1 cellular context compared by ENCODE assay signal in genomic region chr16:4116328-4117249, GRCh38.
TF ChIP-seq lines count a peak whose summit lies in the region.

TSS of gene ADCY9 (minus strand) at chr16:4116442. CDS start at chr16:4115442, 1,000 bp downstream.

TF ChIP-seq in HepG2, 621 proteins besides CTCF, POLR2A, EP300 and RAD21 (continued from another document and continues in another):
- TF ChIP-seq HMGXB3 (CRISPR knock-in tag; IDR thresholded peaks at IDR 0.05; ENCODE audit: borderline replicate concordance) (no peak), EHMT2 (IDR thresholded peaks at IDR 0.05; ENCODE audit: borderline replicate concordance, low read depth, low read length) (no peak), ZNF362 (CRISPR knock-in tag; IDR thresholded peaks at IDR 0.05; ENCODE audit: borderline replicate concordance) (no peak), ZNF670 (CRISPR knock-in tag; IDR thresholded peaks at IDR 0.05; ENCODE audit: borderline replicate concordance) (no peak), ZNF614 (CRISPR knock-in tag; IDR thresholded peaks at IDR 0.05; ENCODE audit: borderline replicate concordance) (no peak), ZFP90 (CRISPR knock-in tag; IDR thresholded peaks at IDR 0.05; ENCODE audit: borderline replicate concordance) (peak; percentile 46; the same call in 1 of the 2 replicates), JDP2 (CRISPR knock-in tag; IDR thresholded peaks at IDR 0.05; ENCODE audit: borderline replicate concordance) (no peak), ZNF143 (CRISPR knock-in tag; IDR thresholded peaks at IDR 0.05) (no peak), ZFP91 (CRISPR knock-in tag; IDR thresholded peaks at IDR 0.05; ENCODE audit: borderline replicate concordance) (peak; percentile 36; the same call in 1 of the 2 replicates), KDM5B (CRISPR knock-in tag; IDR thresholded peaks at IDR 0.05; ENCODE audit: borderline replicate concordance) (peak; percentile 60; the same call in 1 of the 2 replicates), E2F5 (CRISPR knock-in tag; conservative IDR thresholded peaks at IDR 0.05) (no peak), LRRFIP1 (CRISPR knock-in tag; conservative IDR thresholded peaks at IDR 0.05) (no peak), ZNF562 (CRISPR knock-in tag; IDR thresholded peaks at IDR 0.05; ENCODE audit: borderline replicate concordance) (no peak), ATAD3A (CRISPR knock-in tag; IDR thresholded peaks at IDR 0.05) (no peak), POLR2AphosphoS2 (IDR thresholded peaks at IDR 0.05; ENCODE audit: low read depth, low read length) (no peak), KDM5A (IDR thresholded peaks at IDR 0.05; ENCODE audit: borderline replicate concordance, low read length) (no peak), SNRNP70 (IDR thresholded peaks at IDR 0.05; ENCODE audit: low read depth, low read length) (no peak), FOXK1 (CRISPR knock-in tag; IDR thresholded peaks at IDR 0.05; ENCODE audit: borderline replicate concordance, low read depth) (no peak), IKZF5 (CRISPR knock-in tag; IDR thresholded peaks at IDR 0.05) (peak; percentile 40; the same call in 1 of the 2 replicates), HMG20A (CRISPR knock-in tag; IDR thresholded peaks at IDR 0.05; ENCODE audit: borderline replicate concordance) (no peak), ZNF589 (CRISPR knock-in tag; conservative IDR thresholded peaks at IDR 0.05) (no peak), NR2F1 (CRISPR knock-in tag; IDR thresholded peaks at IDR 0.05) (no peak), MLXIP (CRISPR knock-in tag; IDR thresholded peaks at IDR 0.05; ENCODE audit: borderline replicate concordance) (no peak), ZNF777 (CRISPR knock-in tag; IDR thresholded peaks at IDR 0.05) (no peak; the same call in none of the 2 replicates), SRF (IDR thresholded peaks at IDR 0.05; ENCODE audit: low read depth, low read length) (no peak), ATF5 (CRISPR knock-in tag; IDR thresholded peaks at IDR 0.05; ENCODE audit: low read depth) (no peak), PHB2 (IDR thresholded peaks at IDR 0.05; ENCODE audit: partially characterized antibody) (no peak), ELF3 (CRISPR knock-in tag; IDR thresholded peaks at IDR 0.05) (no peak), AKNA (CRISPR knock-in tag; IDR thresholded peaks at IDR 0.05; ENCODE audit: borderline replicate concordance) (no peak), ZNF552 (CRISPR knock-in tag; IDR thresholded peaks at IDR 0.05; ENCODE audit: borderline replicate concordance) (no peak), ZNF792 (CRISPR knock-in tag; IDR thresholded peaks at IDR 0.05) (no peak), ZNF761 (CRISPR knock-in tag; conservative IDR thresholded peaks at IDR 0.05) (0 out of 2 replicates have a peak, but pooled peaks have one; percentile 18), MNT (IDR thresholded peaks at IDR 0.05) (no peak), TCF12 (IDR thresholded peaks at IDR 0.05) (no peak), TCF12 (CRISPR knock-in tag; IDR thresholded peaks at IDR 0.05) (0 out of 2 replicates have a peak, but pooled peaks have one; percentile 47), TOE1 (CRISPR knock-in tag; IDR thresholded peaks at IDR 0.05) (no peak)
